In the genomic region with DNA sequence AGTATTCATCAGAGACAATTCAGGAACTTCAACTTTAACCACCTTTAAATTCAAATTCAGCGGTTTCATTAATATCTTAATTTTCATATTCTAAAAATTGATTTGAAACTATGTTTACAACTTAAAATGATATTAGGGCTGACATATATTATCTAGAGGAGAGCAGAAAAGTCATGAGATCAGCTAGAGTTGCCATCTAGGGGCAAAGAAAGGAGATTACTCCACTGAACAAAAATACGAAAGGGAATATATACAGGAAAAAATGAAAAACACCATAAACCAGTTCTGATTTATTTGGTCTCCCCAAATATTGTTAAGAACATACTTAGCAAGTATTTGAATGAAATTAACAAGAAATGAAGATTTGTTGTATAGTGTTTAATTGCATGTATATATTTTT, we compare ENCODE assay signal across 1 cellular context.
TF ChIP-seq lines count a peak whose summit lies in the region.

No MANE protein-coding gene starts in this region.

TF ChIP-seq in GM23338, 12 proteins besides CTCF, POLR2A, EP300 and RAD21 (continued from another document):
- TF ChIP-seq, protein P1, sequence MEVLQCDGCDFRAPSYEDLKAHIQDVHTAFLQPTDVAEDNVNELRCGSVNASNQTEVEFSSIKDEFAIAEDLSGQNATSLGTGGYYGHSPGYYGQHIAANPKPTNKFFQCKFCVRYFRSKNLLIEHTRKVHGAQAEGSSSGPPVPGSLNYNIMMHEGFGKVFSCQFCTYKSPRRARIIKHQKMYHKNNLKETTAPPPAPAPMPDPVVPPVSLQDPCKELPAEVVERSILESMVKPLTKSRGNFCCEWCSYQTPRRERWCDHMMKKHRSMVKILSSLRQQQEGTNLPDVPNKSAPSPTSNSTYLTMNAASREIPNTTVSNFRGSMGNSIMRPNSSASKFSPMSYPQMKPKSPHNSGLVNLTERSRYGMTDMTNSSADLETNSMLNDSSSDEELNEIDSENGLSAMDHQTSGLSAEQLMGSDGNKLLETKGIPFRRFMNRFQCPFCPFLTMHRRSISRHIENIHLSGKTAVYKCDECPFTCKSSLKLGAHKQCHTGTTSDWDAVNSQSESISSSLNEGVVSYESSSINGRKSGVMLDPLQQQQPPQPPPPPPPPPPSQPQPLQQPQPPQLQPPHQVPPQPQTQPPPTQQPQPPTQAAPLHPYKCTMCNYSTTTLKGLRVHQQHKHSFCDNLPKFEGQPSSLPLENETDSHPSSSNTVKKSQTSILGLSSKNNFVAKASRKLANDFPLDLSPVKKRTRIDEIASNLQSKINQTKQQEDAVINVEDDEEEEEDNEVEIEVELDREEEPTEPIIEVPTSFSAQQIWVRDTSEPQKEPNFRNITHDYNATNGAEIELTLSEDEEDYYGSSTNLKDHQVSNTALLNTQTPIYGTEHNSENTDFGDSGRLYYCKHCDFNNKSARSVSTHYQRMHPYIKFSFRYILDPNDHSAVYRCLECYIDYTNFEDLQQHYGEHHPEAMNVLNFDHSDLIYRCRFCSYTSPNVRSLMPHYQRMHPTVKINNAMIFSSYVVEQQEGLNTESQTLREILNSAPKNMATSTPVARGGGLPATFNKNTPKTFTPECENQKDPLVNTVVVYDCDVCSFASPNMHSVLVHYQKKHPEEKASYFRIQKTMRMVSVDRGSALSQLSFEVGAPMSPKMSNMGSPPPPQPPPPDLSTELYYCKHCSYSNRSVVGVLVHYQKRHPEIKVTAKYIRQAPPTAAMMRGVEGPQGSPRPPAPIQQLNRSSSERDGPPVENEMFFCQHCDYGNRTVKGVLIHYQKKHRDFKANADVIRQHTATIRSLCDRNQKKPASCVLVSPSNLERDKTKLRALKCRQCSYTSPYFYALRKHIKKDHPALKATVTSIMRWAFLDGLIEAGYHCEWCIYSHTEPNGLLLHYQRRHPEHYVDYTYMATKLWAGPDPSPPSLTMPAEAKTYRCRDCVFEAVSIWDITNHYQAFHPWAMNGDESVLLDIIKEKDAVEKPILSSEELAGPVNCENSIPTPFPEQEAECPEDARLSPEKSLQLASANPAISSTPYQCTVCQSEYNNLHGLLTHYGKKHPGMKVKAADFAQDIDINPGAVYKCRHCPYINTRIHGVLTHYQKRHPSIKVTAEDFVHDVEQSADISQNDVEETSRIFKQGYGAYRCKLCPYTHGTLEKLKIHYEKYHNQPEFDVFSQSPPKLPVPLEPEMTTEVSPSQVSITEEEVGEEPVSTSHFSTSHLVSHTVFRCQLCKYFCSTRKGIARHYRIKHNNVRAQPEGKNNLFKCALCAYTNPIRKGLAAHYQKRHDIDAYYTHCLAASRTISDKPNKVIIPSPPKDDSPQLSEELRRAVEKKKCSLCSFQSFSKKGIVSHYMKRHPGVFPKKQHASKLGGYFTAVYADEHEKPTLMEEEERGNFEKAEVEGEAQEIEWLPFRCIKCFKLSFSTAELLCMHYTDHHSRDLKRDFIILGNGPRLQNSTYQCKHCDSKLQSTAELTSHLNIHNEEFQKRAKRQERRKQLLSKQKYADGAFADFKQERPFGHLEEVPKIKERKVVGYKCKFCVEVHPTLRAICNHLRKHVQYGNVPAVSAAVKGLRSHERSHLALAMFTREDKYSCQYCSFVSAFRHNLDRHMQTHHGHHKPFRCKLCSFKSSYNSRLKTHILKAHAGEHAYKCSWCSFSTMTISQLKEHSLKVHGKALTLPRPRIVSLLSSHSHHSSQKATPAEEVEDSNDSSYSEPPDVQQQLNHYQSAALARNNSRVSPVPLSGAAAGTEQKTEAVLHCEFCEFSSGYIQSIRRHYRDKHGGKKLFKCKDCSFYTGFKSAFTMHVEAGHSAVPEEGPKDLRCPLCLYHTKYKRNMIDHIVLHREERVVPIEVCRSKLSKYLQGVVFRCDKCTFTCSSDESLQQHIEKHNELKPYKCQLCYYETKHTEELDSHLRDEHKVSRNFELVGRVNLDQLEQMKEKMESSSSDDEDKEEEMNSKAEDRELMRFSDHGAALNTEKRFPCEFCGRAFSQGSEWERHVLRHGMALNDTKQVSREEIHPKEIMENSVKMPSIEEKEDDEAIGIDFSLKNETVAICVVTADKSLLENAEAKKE (CRISPR knock-in tag; IDR thresholded peaks at IDR 0.05), result no peak
- TF ChIP-seq NANOG (IDR thresholded peaks at IDR 0.05; ENCODE audit: borderline replicate concordance) (no peak), JUNB (IDR thresholded peaks at IDR 0.05; ENCODE audit: unreplicated experiment) (no peak), EZH2phosphoT487 (IDR thresholded peaks at IDR 0.05; ENCODE audit: unreplicated experiment) (no peak), POLR2AphosphoS5 (IDR thresholded peaks at IDR 0.05; ENCODE audit: low read depth) (no peak), ZNF331 (CRISPR knock-in tag; IDR thresholded peaks at IDR 0.05; ENCODE audit: low read depth) (no peak), ZNF114 (CRISPR knock-in tag; IDR thresholded peaks at IDR 0.05) (no peak), EZH2 (IDR thresholded peaks at IDR 0.05; ENCODE audit: low read depth, unreplicated experiment) (no peak), STAT1 (IDR thresholded peaks at IDR 0.05; ENCODE audit: unreplicated experiment) (no peak)
- TF ChIP-seq, protein P2, sequence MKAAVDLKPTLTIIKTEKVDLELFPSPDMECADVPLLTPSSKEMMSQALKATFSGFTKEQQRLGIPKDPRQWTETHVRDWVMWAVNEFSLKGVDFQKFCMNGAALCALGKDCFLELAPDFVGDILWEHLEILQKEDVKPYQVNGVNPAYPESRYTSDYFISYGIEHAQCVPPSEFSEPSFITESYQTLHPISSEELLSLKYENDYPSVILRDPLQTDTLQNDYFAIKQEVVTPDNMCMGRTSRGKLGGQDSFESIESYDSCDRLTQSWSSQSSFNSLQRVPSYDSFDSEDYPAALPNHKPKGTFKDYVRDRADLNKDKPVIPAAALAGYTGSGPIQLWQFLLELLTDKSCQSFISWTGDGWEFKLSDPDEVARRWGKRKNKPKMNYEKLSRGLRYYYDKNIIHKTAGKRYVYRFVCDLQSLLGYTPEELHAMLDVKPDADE (IDR thresholded peaks at IDR 0.05), result no peak
